ENCODE assay signal across 11 cellular contexts in genomic region chr4:67131224-67131623, GRCh38.
DNase-seq lines count a peak whose midpoint lies in the region; ATAC-seq, FAIRE-seq and TF ChIP-seq lines count a peak whose summit lies in the region.
"Had no signal": no experiment of that assay in that cellular context is flagged by ENCODE, and none has a peak within 500 bp of the region (broad histone marks: within the 10 kb centered on the region; RNA-seq: fewer than 3 reads in every experiment).

No MANE protein-coding gene starts in this region.

- H3K4me3 Mint-ChIP-seq in astrocyte (ENCODE audit: unreplicated experiment) = no peak overlapping the region
- H3K4me3 Mint-ChIP-seq: memory B cell had no signal

- H3K9me3 ChIP-seq in astrocyte (ENCODE audit: insufficient read depth, low read depth, low read length) = no peaks in the 10 kb centered on the region
- H3K9me3 ChIP-seq in upper lobe of right lung = no peaks in the 10 kb centered on the region

- no peaks in the 10 kb centered on the region for H3K36me3 Mint-ChIP-seq in astrocyte (ENCODE audit: low read depth, unreplicated experiment)
- H3K36me3 Mint-ChIP-seq: memory B cell had no signal

- DNase-seq in astrocyte (ENCODE audit: low read depth) (peak; percentile 8), upper lobe of right lung (no peak), globus pallidus (ENCODE audit: low spot score) (no peak), NAMALWA (ENCODE audit: low spot score) (no peak)
- DNase-seq in activated CD4-positive, alpha-beta T cell treated with anti-CD3 and anti-CD28 coated beads, Interleukin-2, amount 50 U/mL, for 48 hours = no peak
- DNase-seq: NCI-H2081 treated with DMSO at 0.1 percent for 48 hours had no signal

- H2AFZ ChIP-seq in astrocyte (ENCODE audit: low read depth, low read length) = no peak overlapping the region

- H3K4me3 ChIP-seq in astrocyte (ENCODE audit: insufficient read depth, low read depth, low read length) (no peak overlapping the region), upper lobe of right lung (no peak overlapping the region)

- intact Hi-C loops in upper lobe of right lung (cut with DNase I) = no loop called here

- H3K79me2 ChIP-seq in astrocyte (ENCODE audit: insufficient read depth, low read length) = no peaks in the 10 kb centered on the region

- ATAC-seq in GM18508 (IDR thresholded peaks at IDR 0.05; ENCODE audit: insufficient read depth, unreplicated experiment) (peak; percentile 92), GM21381 (IDR thresholded peaks at IDR 0.05; ENCODE audit: unreplicated experiment) (peak; percentile 90), HG03060 (IDR thresholded peaks at IDR 0.05; ENCODE audit: low read depth, unreplicated experiment) (peak; percentile 92), upper lobe of right lung (no peak)

- no peaks in the 10 kb centered on the region for H4K20me1 ChIP-seq in astrocyte (ENCODE audit: insufficient read depth, low read length)

- H3K4me2 ChIP-seq in astrocyte (ENCODE audit: low read length) = no peak overlapping the region

- H3K9ac ChIP-seq in astrocyte (ENCODE audit: low read length) = no peak overlapping the region

- H3K27ac ChIP-seq in astrocyte (ENCODE audit: low read depth, low read length) = no peak overlapping the region
- H3K27ac ChIP-seq in upper lobe of right lung = no peak overlapping the region
- H3K27ac ChIP-seq: C4-2B had no signal

- H3K36me3 ChIP-seq in astrocyte (ENCODE audit: insufficient read depth, low read length) (no peaks in the 10 kb centered on the region), upper lobe of right lung (no peaks in the 10 kb centered on the region)

- no peaks in the 10 kb centered on the region for H3K27me3 ChIP-seq in astrocyte (ENCODE audit: insufficient read depth, low read length)
- no peaks in the 10 kb centered on the region for H3K27me3 ChIP-seq in upper lobe of right lung

- H3K4me1 Mint-ChIP-seq in astrocyte (ENCODE audit: low read depth, unreplicated experiment) = peaks cover 4% of the 10 kb centered on the region
- H3K4me1 Mint-ChIP-seq: memory B cell had no signal

- H3K4me1 ChIP-seq in astrocyte (ENCODE audit: insufficient read depth, low read length) (no peaks in the 10 kb centered on the region), upper lobe of right lung (no peaks in the 10 kb centered on the region)

- no peak for FAIRE-seq in astrocyte (lab: Jason Lieb, UNC)

- no peak for TF ChIP-seq CTCF in astrocyte (IDR thresholded peaks at IDR 0.05; ENCODE audit: insufficient read depth, low read depth, low read length)
- no peak for TF ChIP-seq CTCF in upper lobe of right lung (IDR thresholded peaks at IDR 0.05)

- H3K27me3 Mint-ChIP-seq in astrocyte (ENCODE audit: low read depth, unreplicated experiment) = no peaks in the 10 kb centered on the region
- H3K27me3 Mint-ChIP-seq: memory B cell had no signal

- H3K27ac Mint-ChIP-seq in astrocyte (ENCODE audit: unreplicated experiment) = peak overlapping the region; percentile 42
- H3K27ac Mint-ChIP-seq: memory B cell had no signal

- no peaks in the 10 kb centered on the region for H3K9me3 Mint-ChIP-seq in astrocyte (ENCODE audit: unreplicated experiment)
